Comparison of ENCODE assay signal across 16 cellular contexts in the genomic region with DNA sequence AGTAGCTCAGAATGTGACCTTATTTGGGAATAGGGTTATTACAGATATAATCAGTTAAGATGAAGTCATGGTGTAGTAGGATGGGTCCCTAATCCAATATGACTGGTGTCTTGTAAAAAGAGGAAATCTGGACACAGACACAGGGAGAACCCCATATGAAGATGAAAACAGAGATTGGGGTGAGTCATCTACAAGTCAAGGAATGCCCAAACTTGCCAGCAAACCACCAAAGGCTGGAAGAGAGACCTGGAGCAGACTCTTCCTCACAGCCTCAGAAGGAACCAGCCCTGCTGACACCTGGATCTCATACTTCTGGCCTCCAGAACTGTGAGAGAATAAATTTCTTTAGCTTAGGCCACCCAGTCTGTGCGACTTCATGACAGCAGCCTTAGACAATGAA. TPM values are rescaled to one million over a fixed set of nuclear protein-coding genes. Genes with fewer than 3 reads are reported as not detected.
DNase-seq lines count a peak whose midpoint lies in the region; ATAC-seq and TF ChIP-seq lines count a peak whose summit lies in the region.
"Had no signal": no experiment of that assay in that cellular context is flagged by ENCODE, and none has a peak within 500 bp of the region (broad histone marks: within the 10 kb centered on the region; RNA-seq: fewer than 3 reads in every experiment).

No MANE protein-coding gene starts in this region.

- no peak overlapping the region for H3K27ac ChIP-seq in mammary epithelial cell (ENCODE audit: insufficient read depth, low read depth, low read length)
- H3K27ac ChIP-seq: C4-2B had no signal

- TF ChIP-seq CTCF in mammary epithelial cell (conservative IDR thresholded peaks at IDR 0.05 in 1 of 2, IDR thresholded peaks at IDR 0.05 in 1 of 2; ENCODE audit: extremely low read depth in 1 of 2, insufficient read depth in 1 of 2, low read depth in 1 of 2, low read length in 2 of 2) = no peak

- H3K27ac Mint-ChIP-seq in stimulated activated effector memory CD8-positive, alpha-beta T cell treated with anti-CD3 and anti-CD28 coated beads, Interleukin-12 subunit alpha, Interleukin-12 subunit beta, amount 100 ng/mL, for 72 hours = no peak overlapping the region
- no peak overlapping the region for H3K27ac Mint-ChIP-seq in activated naive CD8-positive, alpha-beta T cell treated with anti-CD3 and anti-CD28 coated beads for 36 hours
- H3K27ac Mint-ChIP-seq: CD4-positive, alpha-beta T cell; HFFc6 had no signal

- no peaks in the 10 kb centered on the region for H3K79me2 ChIP-seq in mammary epithelial cell (ENCODE audit: insufficient read depth, low read length)

- peak; percentile 1 for DNase-seq in M059J (ENCODE audit: low read depth)
- peak; percentile 75 for DNase-seq in mammary epithelial cell
- DNase-seq in stimulated activated effector memory CD8-positive, alpha-beta T cell treated with anti-CD3 and anti-CD28 coated beads, Interleukin-12 subunit alpha, Interleukin-12 subunit beta, amount 100 ng/mL, for 72 hours (ENCODE audit: low spot score in 2 of 2) = no peak
- DNase-seq in activated naive CD8-positive, alpha-beta T cell treated with anti-CD3 and anti-CD28 coated beads for 36 hours = no peak
- DNase-seq: AML-193; Caco-2; CD4-positive, alpha-beta T cell; GDM1; GOT3; H7; HFFc6 had no signal

- ATAC-seq in esophagus mucosa (peak; percentile 54), GM18519 (IDR thresholded peaks at IDR 0.05; ENCODE audit: low FRiP score, unreplicated experiment) (no peak)
- no peak for ATAC-seq in stimulated activated effector memory CD8-positive, alpha-beta T cell treated with anti-CD3 and anti-CD28 coated beads, Interleukin-12 subunit alpha, Interleukin-12 subunit beta, amount 100 ng/mL, for 72 hours
- ATAC-seq: HCT116 had no signal

- H3K27me3 Mint-ChIP-seq in activated naive CD8-positive, alpha-beta T cell treated with anti-CD3 and anti-CD28 coated beads for 36 hours = peaks cover 7% of the 10 kb centered on the region
- H3K27me3 Mint-ChIP-seq: CD4-positive, alpha-beta T cell had no signal

- no peaks in the 10 kb centered on the region for H3K36me3 ChIP-seq in mammary epithelial cell (ENCODE audit: insufficient read depth, low read length)

- 36% methylated on average over 1 of the region's 1 CpG for WGBS in mammary epithelial cell (ENCODE audit: low coverage, missing lambda C conversion rate)

- H3K27me3 ChIP-seq in mammary epithelial cell (ENCODE audit: insufficient read depth, low read length) = no peaks in the 10 kb centered on the region

- intact Hi-C loops in mammary epithelial cell (cut with micrococcal nuclease) = no loop called here

- H3K4me3 Mint-ChIP-seq in stimulated activated effector memory CD8-positive, alpha-beta T cell treated with anti-CD3 and anti-CD28 coated beads, Interleukin-12 subunit alpha, Interleukin-12 subunit beta, amount 100 ng/mL, for 72 hours = no peak overlapping the region
- no peak overlapping the region for H3K4me3 Mint-ChIP-seq in activated naive CD8-positive, alpha-beta T cell treated with anti-CD3 and anti-CD28 coated beads for 36 hours
- H3K4me3 Mint-ChIP-seq: CD4-positive, alpha-beta T cell; HFFc6 had no signal

- dilution Hi-C loops in mammary epithelial cell (cut with HindIII; ENCODE audit: low sequenced_read_pairs) = no loop called here

- in situ Hi-C loops in mammary epithelial cell (cut with MboI; ENCODE audit: low sequenced_read_pairs in 2 of 2) = no loop called here

- BruUV-seq in mammary epithelial cell (replicated peaks; lab: Mats Ljungman, UMichigan) = no TSS peak

- peaks cover 23% of the 10 kb centered on the region for H3K4me1 Mint-ChIP-seq in stimulated activated effector memory CD8-positive, alpha-beta T cell treated with anti-CD3 and anti-CD28 coated beads, Interleukin-12 subunit alpha, Interleukin-12 subunit beta, amount 100 ng/mL, for 72 hours
- H3K4me1 Mint-ChIP-seq in activated naive CD8-positive, alpha-beta T cell treated with anti-CD3 and anti-CD28 coated beads for 36 hours = peaks cover 14% of the 10 kb centered on the region

- CTCF ChIA-PET in mammary epithelial cell (lab: Charles Lee; ENCODE audit: low non-redundant PET) = no interaction called here

- peaks cover 15% of the 10 kb centered on the region for H3K9me3 ChIP-seq in mammary epithelial cell (replicated peaks; ENCODE audit: insufficient read depth, low read length)
- H3K9me3 ChIP-seq: Caco-2 had no signal

- H4K20me1 ChIP-seq in mammary epithelial cell (ENCODE audit: insufficient read depth, low read length) = no peaks in the 10 kb centered on the region

- no peaks in the 10 kb centered on the region for H3K4me1 ChIP-seq in mammary epithelial cell (ENCODE audit: insufficient read depth, low read length)
- H3K4me1 ChIP-seq: Caco-2 had no signal

- H3K9me3 Mint-ChIP-seq in stimulated activated effector memory CD8-positive, alpha-beta T cell treated with anti-CD3 and anti-CD28 coated beads, Interleukin-12 subunit alpha, Interleukin-12 subunit beta, amount 100 ng/mL, for 72 hours = no peaks in the 10 kb centered on the region
- H3K9me3 Mint-ChIP-seq in activated naive CD8-positive, alpha-beta T cell treated with anti-CD3 and anti-CD28 coated beads for 36 hours = peaks cover 3% of the 10 kb centered on the region
- H3K9me3 Mint-ChIP-seq: CD4-positive, alpha-beta T cell had no signal

- H3K4me3 ChIP-seq in mammary epithelial cell (replicated peaks in 1 of 3; ENCODE audit: insufficient read depth in 1 of 3, low read depth in 2 of 3, low read length in 3 of 3) = no peak overlapping the region

- no peaks in the 10 kb centered on the region for H3K36me3 Mint-ChIP-seq in stimulated activated effector memory CD8-positive, alpha-beta T cell treated with anti-CD3 and anti-CD28 coated beads, Interleukin-12 subunit alpha, Interleukin-12 subunit beta, amount 100 ng/mL, for 72 hours
- no peaks in the 10 kb centered on the region for H3K36me3 Mint-ChIP-seq in activated naive CD8-positive, alpha-beta T cell treated with anti-CD3 and anti-CD28 coated beads for 36 hours

- no peak overlapping the region for H3K9ac ChIP-seq in mammary epithelial cell (ENCODE audit: insufficient read depth, low read length)

- no peak overlapping the region for H2AFZ ChIP-seq in mammary epithelial cell (ENCODE audit: low read depth, low read length)

- no peak overlapping the region for H3K4me2 ChIP-seq in mammary epithelial cell (ENCODE audit: insufficient read depth, low read depth, low read length)

RNA-seq across cellular contexts. Expression of a gene that starts 29.9 kb away (rescaled TPM):
- not detected in 2 replicates for total RNA-seq in M059J (2014; rRNA removed; shearing (Covaris generic))
- total RNA-seq in mammary epithelial cell = not detected
- polyA plus RNA-seq in mammary epithelial cell = not detected
- polyA minus RNA-seq in mammary epithelial cell = not detected
- not detected for total RNA-seq in esophagus mucosa
- total RNA-seq in activated naive CD8-positive, alpha-beta T cell treated with anti-CD3 and anti-CD28 coated beads for 36 hours = not detected
- total RNA-seq: Caco-2; CD4-positive, alpha-beta T cell; H7; HFFc6 had no signal
- polyA plus RNA-seq: BJ had no signal

Comparison
In these comparisons a context has a peak if more than half of its experiments do, and no peak if none do; other contexts are left out.
1. DNase-seq: peak in M059J (single experiment) and mammary epithelial cell (single experiment); none in stimulated activated effector memory CD8-positive, alpha-beta T cell treated with anti-CD3 and anti-CD28 coated beads, Interleukin-12 subunit alpha, Interleukin-12 subunit beta, amount 100 ng/mL, for 72 hours (0 of 2) and activated naive CD8-positive, alpha-beta T cell treated with anti-CD3 and anti-CD28 coated beads for 36 hours (single experiment).